Comparison of ENCODE assay signal across 2 cellular contexts in genomic region chr15:92037446-92037845, GRCh38.
TF ChIP-seq lines count a peak whose summit lies in the region.

No MANE protein-coding gene starts in this region.

TF ChIP-seq in GM23338, 12 proteins besides CTCF, POLR2A, EP300 and RAD21 (continued from another document):
- TF ChIP-seq, protein P1, sequence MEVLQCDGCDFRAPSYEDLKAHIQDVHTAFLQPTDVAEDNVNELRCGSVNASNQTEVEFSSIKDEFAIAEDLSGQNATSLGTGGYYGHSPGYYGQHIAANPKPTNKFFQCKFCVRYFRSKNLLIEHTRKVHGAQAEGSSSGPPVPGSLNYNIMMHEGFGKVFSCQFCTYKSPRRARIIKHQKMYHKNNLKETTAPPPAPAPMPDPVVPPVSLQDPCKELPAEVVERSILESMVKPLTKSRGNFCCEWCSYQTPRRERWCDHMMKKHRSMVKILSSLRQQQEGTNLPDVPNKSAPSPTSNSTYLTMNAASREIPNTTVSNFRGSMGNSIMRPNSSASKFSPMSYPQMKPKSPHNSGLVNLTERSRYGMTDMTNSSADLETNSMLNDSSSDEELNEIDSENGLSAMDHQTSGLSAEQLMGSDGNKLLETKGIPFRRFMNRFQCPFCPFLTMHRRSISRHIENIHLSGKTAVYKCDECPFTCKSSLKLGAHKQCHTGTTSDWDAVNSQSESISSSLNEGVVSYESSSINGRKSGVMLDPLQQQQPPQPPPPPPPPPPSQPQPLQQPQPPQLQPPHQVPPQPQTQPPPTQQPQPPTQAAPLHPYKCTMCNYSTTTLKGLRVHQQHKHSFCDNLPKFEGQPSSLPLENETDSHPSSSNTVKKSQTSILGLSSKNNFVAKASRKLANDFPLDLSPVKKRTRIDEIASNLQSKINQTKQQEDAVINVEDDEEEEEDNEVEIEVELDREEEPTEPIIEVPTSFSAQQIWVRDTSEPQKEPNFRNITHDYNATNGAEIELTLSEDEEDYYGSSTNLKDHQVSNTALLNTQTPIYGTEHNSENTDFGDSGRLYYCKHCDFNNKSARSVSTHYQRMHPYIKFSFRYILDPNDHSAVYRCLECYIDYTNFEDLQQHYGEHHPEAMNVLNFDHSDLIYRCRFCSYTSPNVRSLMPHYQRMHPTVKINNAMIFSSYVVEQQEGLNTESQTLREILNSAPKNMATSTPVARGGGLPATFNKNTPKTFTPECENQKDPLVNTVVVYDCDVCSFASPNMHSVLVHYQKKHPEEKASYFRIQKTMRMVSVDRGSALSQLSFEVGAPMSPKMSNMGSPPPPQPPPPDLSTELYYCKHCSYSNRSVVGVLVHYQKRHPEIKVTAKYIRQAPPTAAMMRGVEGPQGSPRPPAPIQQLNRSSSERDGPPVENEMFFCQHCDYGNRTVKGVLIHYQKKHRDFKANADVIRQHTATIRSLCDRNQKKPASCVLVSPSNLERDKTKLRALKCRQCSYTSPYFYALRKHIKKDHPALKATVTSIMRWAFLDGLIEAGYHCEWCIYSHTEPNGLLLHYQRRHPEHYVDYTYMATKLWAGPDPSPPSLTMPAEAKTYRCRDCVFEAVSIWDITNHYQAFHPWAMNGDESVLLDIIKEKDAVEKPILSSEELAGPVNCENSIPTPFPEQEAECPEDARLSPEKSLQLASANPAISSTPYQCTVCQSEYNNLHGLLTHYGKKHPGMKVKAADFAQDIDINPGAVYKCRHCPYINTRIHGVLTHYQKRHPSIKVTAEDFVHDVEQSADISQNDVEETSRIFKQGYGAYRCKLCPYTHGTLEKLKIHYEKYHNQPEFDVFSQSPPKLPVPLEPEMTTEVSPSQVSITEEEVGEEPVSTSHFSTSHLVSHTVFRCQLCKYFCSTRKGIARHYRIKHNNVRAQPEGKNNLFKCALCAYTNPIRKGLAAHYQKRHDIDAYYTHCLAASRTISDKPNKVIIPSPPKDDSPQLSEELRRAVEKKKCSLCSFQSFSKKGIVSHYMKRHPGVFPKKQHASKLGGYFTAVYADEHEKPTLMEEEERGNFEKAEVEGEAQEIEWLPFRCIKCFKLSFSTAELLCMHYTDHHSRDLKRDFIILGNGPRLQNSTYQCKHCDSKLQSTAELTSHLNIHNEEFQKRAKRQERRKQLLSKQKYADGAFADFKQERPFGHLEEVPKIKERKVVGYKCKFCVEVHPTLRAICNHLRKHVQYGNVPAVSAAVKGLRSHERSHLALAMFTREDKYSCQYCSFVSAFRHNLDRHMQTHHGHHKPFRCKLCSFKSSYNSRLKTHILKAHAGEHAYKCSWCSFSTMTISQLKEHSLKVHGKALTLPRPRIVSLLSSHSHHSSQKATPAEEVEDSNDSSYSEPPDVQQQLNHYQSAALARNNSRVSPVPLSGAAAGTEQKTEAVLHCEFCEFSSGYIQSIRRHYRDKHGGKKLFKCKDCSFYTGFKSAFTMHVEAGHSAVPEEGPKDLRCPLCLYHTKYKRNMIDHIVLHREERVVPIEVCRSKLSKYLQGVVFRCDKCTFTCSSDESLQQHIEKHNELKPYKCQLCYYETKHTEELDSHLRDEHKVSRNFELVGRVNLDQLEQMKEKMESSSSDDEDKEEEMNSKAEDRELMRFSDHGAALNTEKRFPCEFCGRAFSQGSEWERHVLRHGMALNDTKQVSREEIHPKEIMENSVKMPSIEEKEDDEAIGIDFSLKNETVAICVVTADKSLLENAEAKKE (CRISPR knock-in tag; IDR thresholded peaks at IDR 0.05): no peak
- no peak for TF ChIP-seq POLR2AphosphoS5 (IDR thresholded peaks at IDR 0.05; ENCODE audit: low read depth)
- TF ChIP-seq, protein P2, sequence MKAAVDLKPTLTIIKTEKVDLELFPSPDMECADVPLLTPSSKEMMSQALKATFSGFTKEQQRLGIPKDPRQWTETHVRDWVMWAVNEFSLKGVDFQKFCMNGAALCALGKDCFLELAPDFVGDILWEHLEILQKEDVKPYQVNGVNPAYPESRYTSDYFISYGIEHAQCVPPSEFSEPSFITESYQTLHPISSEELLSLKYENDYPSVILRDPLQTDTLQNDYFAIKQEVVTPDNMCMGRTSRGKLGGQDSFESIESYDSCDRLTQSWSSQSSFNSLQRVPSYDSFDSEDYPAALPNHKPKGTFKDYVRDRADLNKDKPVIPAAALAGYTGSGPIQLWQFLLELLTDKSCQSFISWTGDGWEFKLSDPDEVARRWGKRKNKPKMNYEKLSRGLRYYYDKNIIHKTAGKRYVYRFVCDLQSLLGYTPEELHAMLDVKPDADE (IDR thresholded peaks at IDR 0.05): no peak
- no peak for TF ChIP-seq REST (IDR thresholded peaks at IDR 0.05; ENCODE audit: unreplicated experiment)
- no peak for TF ChIP-seq CREB1 (CRISPR knock-in tag; IDR thresholded peaks at IDR 0.05; ENCODE audit: low read depth)
- no peak for TF ChIP-seq ZNF114 (CRISPR knock-in tag; IDR thresholded peaks at IDR 0.05)
- no peak for TF ChIP-seq JUNB (IDR thresholded peaks at IDR 0.05; ENCODE audit: unreplicated experiment)

TF ChIP-seq in WTC11, 78 proteins besides CTCF, POLR2A, EP300 and RAD21 (continued from another document):
- TF ChIP-seq, protein P3, sequence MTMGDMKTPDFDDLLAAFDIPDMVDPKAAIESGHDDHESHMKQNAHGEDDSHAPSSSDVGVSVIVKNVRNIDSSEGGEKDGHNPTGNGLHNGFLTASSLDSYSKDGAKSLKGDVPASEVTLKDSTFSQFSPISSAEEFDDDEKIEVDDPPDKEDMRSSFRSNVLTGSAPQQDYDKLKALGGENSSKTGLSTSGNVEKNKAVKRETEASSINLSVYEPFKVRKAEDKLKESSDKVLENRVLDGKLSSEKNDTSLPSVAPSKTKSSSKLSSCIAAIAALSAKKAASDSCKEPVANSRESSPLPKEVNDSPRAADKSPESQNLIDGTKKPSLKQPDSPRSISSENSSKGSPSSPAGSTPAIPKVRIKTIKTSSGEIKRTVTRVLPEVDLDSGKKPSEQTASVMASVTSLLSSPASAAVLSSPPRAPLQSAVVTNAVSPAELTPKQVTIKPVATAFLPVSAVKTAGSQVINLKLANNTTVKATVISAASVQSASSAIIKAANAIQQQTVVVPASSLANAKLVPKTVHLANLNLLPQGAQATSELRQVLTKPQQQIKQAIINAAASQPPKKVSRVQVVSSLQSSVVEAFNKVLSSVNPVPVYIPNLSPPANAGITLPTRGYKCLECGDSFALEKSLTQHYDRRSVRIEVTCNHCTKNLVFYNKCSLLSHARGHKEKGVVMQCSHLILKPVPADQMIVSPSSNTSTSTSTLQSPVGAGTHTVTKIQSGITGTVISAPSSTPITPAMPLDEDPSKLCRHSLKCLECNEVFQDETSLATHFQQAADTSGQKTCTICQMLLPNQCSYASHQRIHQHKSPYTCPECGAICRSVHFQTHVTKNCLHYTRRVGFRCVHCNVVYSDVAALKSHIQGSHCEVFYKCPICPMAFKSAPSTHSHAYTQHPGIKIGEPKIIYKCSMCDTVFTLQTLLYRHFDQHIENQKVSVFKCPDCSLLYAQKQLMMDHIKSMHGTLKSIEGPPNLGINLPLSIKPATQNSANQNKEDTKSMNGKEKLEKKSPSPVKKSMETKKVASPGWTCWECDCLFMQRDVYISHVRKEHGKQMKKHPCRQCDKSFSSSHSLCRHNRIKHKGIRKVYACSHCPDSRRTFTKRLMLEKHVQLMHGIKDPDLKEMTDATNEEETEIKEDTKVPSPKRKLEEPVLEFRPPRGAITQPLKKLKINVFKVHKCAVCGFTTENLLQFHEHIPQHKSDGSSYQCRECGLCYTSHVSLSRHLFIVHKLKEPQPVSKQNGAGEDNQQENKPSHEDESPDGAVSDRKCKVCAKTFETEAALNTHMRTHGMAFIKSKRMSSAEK (CRISPR knock-in tag; IDR thresholded peaks at IDR 0.05; ENCODE audit: borderline replicate concordance): no peak
- TF ChIP-seq ZNF232 (CRISPR knock-in tag; IDR thresholded peaks at IDR 0.05) (no peak), HMGXB4 (CRISPR knock-in tag; IDR thresholded peaks at IDR 0.05) (no peak), ATF2 (CRISPR knock-in tag; IDR thresholded peaks at IDR 0.05; ENCODE audit: borderline replicate concordance, low read depth) (no peak), ESRRA (CRISPR knock-in tag; IDR thresholded peaks at IDR 0.05; ENCODE audit: borderline replicate concordance) (no peak), FOXK1 (CRISPR knock-in tag; IDR thresholded peaks at IDR 0.05) (no peak), JUN (CRISPR knock-in tag; IDR thresholded peaks at IDR 0.05) (no peak), FOXJ3 (CRISPR knock-in tag; IDR thresholded peaks at IDR 0.05; ENCODE audit: borderline replicate concordance) (no peak), NFYB (CRISPR knock-in tag; conservative IDR thresholded peaks at IDR 0.05; ENCODE audit: low read depth) (no peak), SMAD3 (CRISPR knock-in tag; IDR thresholded peaks at IDR 0.05; ENCODE audit: borderline replicate concordance) (no peak), EMX1 (CRISPR knock-in tag; IDR thresholded peaks at IDR 0.05) (no peak), ERG (CRISPR knock-in tag; IDR thresholded peaks at IDR 0.05) (no peak), TP53 (CRISPR knock-in tag; IDR thresholded peaks at IDR 0.05) (no peak), CBFB (CRISPR knock-in tag; IDR thresholded peaks at IDR 0.05; ENCODE audit: low read depth) (no peak), CREM (CRISPR knock-in tag; IDR thresholded peaks at IDR 0.05) (no peak), NR3C1 (CRISPR knock-in tag; conservative IDR thresholded peaks at IDR 0.05; ENCODE audit: low read depth) (no peak)
